ENCODE assay signal across 1 cellular context in the genomic region with DNA sequence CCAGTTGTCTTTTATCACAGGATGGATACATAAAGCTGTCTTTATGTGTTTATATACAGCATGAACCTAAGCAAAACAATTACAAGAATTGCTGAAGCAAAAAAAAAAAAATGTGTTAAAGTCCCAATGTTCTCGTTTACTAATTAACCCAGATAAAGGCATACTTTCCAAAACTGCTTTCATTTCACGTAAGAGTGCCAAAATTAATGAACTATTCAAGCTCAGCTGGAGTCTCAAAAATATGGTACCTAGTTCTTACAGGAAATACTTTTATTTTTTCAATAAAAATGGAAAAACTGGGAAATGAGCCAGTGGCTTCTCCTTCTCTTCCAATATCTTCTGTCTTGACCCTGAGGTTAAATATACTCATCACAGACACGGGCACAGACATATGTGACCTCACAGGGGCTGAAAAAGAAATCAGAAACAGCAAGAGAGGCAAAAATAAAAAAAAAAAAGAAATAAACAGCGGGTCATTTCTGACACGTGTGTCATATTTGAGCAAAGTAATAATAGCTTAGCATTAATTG.
TF ChIP-seq lines count a peak whose summit lies in the region.

No MANE protein-coding gene starts in this region.

TF ChIP-seq in SK-N-SH, 30 proteins besides CTCF, POLR2A, EP300 and RAD21 (continued from another document):
- TF ChIP-seq, protein P1, sequence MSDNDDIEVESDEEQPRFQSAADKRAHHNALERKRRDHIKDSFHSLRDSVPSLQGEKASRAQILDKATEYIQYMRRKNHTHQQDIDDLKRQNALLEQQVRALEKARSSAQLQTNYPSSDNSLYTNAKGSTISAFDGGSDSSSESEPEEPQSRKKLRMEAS (IDR thresholded peaks at IDR 0.05; ENCODE audit: low read depth): no peak
- TF ChIP-seq YY1 (IDR thresholded peaks at IDR 0.05; ENCODE audit: low read depth) (no peak), RXRA (IDR thresholded peaks at IDR 0.05; ENCODE audit: borderline replicate concordance, low read depth) (no peak), FOSL2 (IDR thresholded peaks at IDR 0.05; ENCODE audit: borderline replicate concordance, low read depth) (no peak), TCF12 (IDR thresholded peaks at IDR 0.05) (no peak), MXI1 (IDR thresholded peaks at IDR 0.05; ENCODE audit: low read depth, low read length) (no peak), CHD2 (IDR thresholded peaks at IDR 0.05; ENCODE audit: low read length, partially characterized antibody) (no peak), FOXM1 (IDR thresholded peaks at IDR 0.05; ENCODE audit: low read depth) (no peak), GATA2 (CRISPR knock-in tag; IDR thresholded peaks at IDR 0.05) (no peak), RFX5 (IDR thresholded peaks at IDR 0.05; ENCODE audit: low read length) (no peak), POLR2AphosphoS5 (IDR thresholded peaks at IDR 0.05; ENCODE audit: low read depth, low read length) (no peak), SMC3 (IDR thresholded peaks at IDR 0.05; ENCODE audit: low read depth, low read length) (no peak), ELF1 (IDR thresholded peaks at IDR 0.05) (no peak), NRF1 (IDR thresholded peaks at IDR 0.05; ENCODE audit: low read depth, low read length) (no peak)
